In genomic region chr17:27810902-27811557, GRCh38 we compare ENCODE assay signal across 15 cellular contexts. TPM values are rescaled to one million over a fixed set of nuclear protein-coding genes. Genes with fewer than 3 reads are reported as not detected.
DNase-seq lines count a peak whose midpoint lies in the region; ATAC-seq, FAIRE-seq and TF ChIP-seq lines count a peak whose summit lies in the region.
"Had no signal": no experiment of that assay in that cellular context is flagged by ENCODE, and none has a peak within 500 bp of the region (broad histone marks: within the 10 kb centered on the region; RNA-seq: fewer than 3 reads in every experiment).

No MANE protein-coding gene starts in this region.

- CTCF ChIA-PET in GM12878 (lab: Yijun Ruan, JAX), result interaction anchor here (1.1 to 20.6 kb wide), 4 partner anchors 8 to 82 kb away, joined by 5 to 664 read pairs (median 78); partner anchors contain the start of gene LYRM9

- H3K27me3 Mint-ChIP-seq in activated T-cell treated with anti-CD3 and anti-CD28 coated beads, Interleukin-2, amount 50 U/mL, for 24 hours, result no peaks in the 10 kb centered on the region
- peaks cover 8% of the 10 kb centered on the region for H3K27me3 Mint-ChIP-seq in osteocyte (ENCODE audit: unreplicated experiment)

- H3K14ac ChIP-seq in neuronal stem cell (ENCODE audit: low read length), result no peak overlapping the region

- H3K79me1 ChIP-seq in neuronal stem cell (ENCODE audit: low read depth, low read length), result no peaks in the 10 kb centered on the region

- peak overlapping the region; percentile 84 for H3K4me2 ChIP-seq in GM12878 (ENCODE audit: control insufficient read depth, insufficient read depth)
- H3K4me2 ChIP-seq in neuronal stem cell (ENCODE audit: insufficient read depth, low read length, poor library complexity, severe bottlenecking), result no peak overlapping the region

- H3K9ac ChIP-seq in GM12878 (ENCODE audit: control insufficient read depth, insufficient read depth, low read length) (peak overlapping the region; percentile 56), neuronal stem cell (ENCODE audit: low read depth, low read length, poor library complexity) (no peak overlapping the region)
- H3K9ac ChIP-seq: parathyroid adenoma had no signal

- FAIRE-seq in GM12878 (lab: Jason Lieb, UNC), result no peak

- peaks cover 5% of the 10 kb centered on the region for H3K9me3 Mint-ChIP-seq in activated T-cell treated with anti-CD3 and anti-CD28 coated beads, Interleukin-2, amount 50 U/mL, for 24 hours
- H3K9me3 Mint-ChIP-seq in osteocyte (ENCODE audit: unreplicated experiment), result peaks cover 5% of the 10 kb centered on the region
- H3K9me3 Mint-ChIP-seq: memory B cell had no signal

- no peaks in the 10 kb centered on the region; the same call in 1 of the 3 replicates for H3K9me3 ChIP-seq in GM12878 (replicated peaks; ENCODE audit: control insufficient read depth, insufficient read depth, low read length)
- H3K9me3 ChIP-seq in neuronal stem cell (replicated peaks in 1 of 2; ENCODE audit: control insufficient read depth in 2 of 2, insufficient read depth in 1 of 2, low read depth in 1 of 2, low read length in 2 of 2), result peaks cover 0 to 3% of the 10 kb centered on the region in 2 donors
- H3K9me3 ChIP-seq: spleen had no signal

- H2AK5ac ChIP-seq in neuronal stem cell (ENCODE audit: low read depth, low read length), result no peak overlapping the region

- H2BK120ac ChIP-seq in neuronal stem cell (ENCODE audit: low read depth, low read length), result no peak overlapping the region

- in situ Hi-C loops in GM12878 (cut with MboI), result no loop called here
- in situ Hi-C loops in GM13976 (cut with MboI; ENCODE audit: low sequenced_read_pairs, unreplicated experiment), result no loop called here

- H3K4me1 Mint-ChIP-seq in activated T-cell treated with anti-CD3 and anti-CD28 coated beads, Interleukin-2, amount 50 U/mL, for 24 hours (ENCODE audit: low read depth), result peaks cover 45% of the 10 kb centered on the region
- no peaks in the 10 kb centered on the region for H3K4me1 Mint-ChIP-seq in osteocyte (ENCODE audit: unreplicated experiment)

- H3K36me3 Mint-ChIP-seq in activated T-cell treated with anti-CD3 and anti-CD28 coated beads, Interleukin-2, amount 50 U/mL, for 24 hours (ENCODE audit: low read depth), result no peaks in the 10 kb centered on the region
- H3K36me3 Mint-ChIP-seq in osteocyte (ENCODE audit: unreplicated experiment), result no peaks in the 10 kb centered on the region
- H3K36me3 Mint-ChIP-seq: memory B cell had no signal

- ATAC-seq in GM12878, result no peak

- H2BK5ac ChIP-seq in neuronal stem cell (ENCODE audit: low read length), result no peak overlapping the region

- peak overlapping the region; percentile 91 for H3K27ac Mint-ChIP-seq in activated T-cell treated with anti-CD3 and anti-CD28 coated beads, Interleukin-2, amount 50 U/mL, for 24 hours
- H3K27ac Mint-ChIP-seq in osteocyte (ENCODE audit: unreplicated experiment), result no peak overlapping the region
- H3K27ac Mint-ChIP-seq: memory B cell had no signal

- no peaks in the 10 kb centered on the region for H3K79me2 ChIP-seq in GM12878 (ENCODE audit: control insufficient read depth, insufficient read depth, low read length)
- H3K79me2 ChIP-seq: parathyroid adenoma had no signal

- POLR2A ChIA-PET in GM12878 (lab: Charles Lee), result interaction anchor here (1.0 kb wide), 1 partner anchor 74 kb away, joined by 4 read pairs; no protein-coding TSS in a partner anchor

- H4K91ac ChIP-seq in neuronal stem cell (ENCODE audit: low read depth, low read length, poor library complexity), result no peak overlapping the region

- no peak for TF ChIP-seq RAD21 in GM12878 (IDR thresholded peaks at IDR 0.05; ENCODE audit: insufficient read depth, low read depth, low read length)

- TF ChIP-seq CTCF in GM12878 (IDR thresholded peaks at IDR 0.05 in 2 of 3, conservative IDR thresholded peaks at IDR 0.05 in 1 of 3; ENCODE audit: control insufficient read depth in 2 of 3, extremely low read depth in 1 of 3, insufficient read depth in 1 of 3, low read depth in 3 of 3, low read length in 3 of 3) (no peak), GM13976 (IDR thresholded peaks at IDR 0.05; ENCODE audit: borderline replicate concordance, control extremely low read depth, extremely low read depth, insufficient read depth, missing control alignments) (no peak), osteocyte (IDR thresholded peaks at IDR 0.05) (no peak)

- no peak for DNase-seq in activated T-cell treated with anti-CD3 and anti-CD28 coated beads, Interleukin-2, amount 50 U/mL, for 24 hours
- no peak for DNase-seq in activated T-cell treated with anti-CD3 and anti-CD28 coated beads, Interleukin-2, amount 50 U/mL, for 48 hours
- peak; percentile 10 for DNase-seq in NCI-H2227 treated with DMSO at 0.1 percent for 48 hours (lab: John Stamatoyannopoulos, UW)
- no peak for DNase-seq in GM12878 (ENCODE audit: low read depth, low spot score)
- DNase-seq in neuronal stem cell (ENCODE audit: low spot score), result no peak
- DNase-seq in amygdala (lab: John Stamatoyannopoulos, UW), result no peak
- DNase-seq in GM13976 (ENCODE audit: low spot score), result no peak
- DNase-seq in osteocyte (ENCODE audit: extremely low spot score, unreplicated experiment), result no peak
- DNase-seq: COR-L47, Karpas-422, SIG-M5, spleen had no signal

- H3K36me3 ChIP-seq in GM12878 (ENCODE audit: control insufficient read depth in 2 of 2, insufficient read depth in 2 of 2, low read length in 1 of 2) (no peaks in the 10 kb centered on the region), neuronal stem cell (replicated peaks in 1 of 2; ENCODE audit: control insufficient read depth in 2 of 2, insufficient read depth in 2 of 2, low read length in 2 of 2) (no peaks in the 10 kb centered on the region)
- H3K36me3 ChIP-seq: spleen had no signal

- peak overlapping the region; percentile 77 for H2AFZ ChIP-seq in GM12878 (ENCODE audit: control insufficient read depth, low read depth, low read length)
- no peak overlapping the region for H2AFZ ChIP-seq in neuronal stem cell (ENCODE audit: low read length)
- H2AFZ ChIP-seq: parathyroid adenoma had no signal

- no peak overlapping the region for H2BK15ac ChIP-seq in neuronal stem cell (ENCODE audit: low read length)

- no peak overlapping the region for H2BK12ac ChIP-seq in neuronal stem cell (ENCODE audit: low read length)

- H4K20me1 ChIP-seq in GM12878 (ENCODE audit: control insufficient read depth, insufficient read depth), result no peaks in the 10 kb centered on the region

- H4K8ac ChIP-seq in neuronal stem cell (ENCODE audit: low read depth, low read length), result no peak overlapping the region

- no peak overlapping the region for H3K4ac ChIP-seq in neuronal stem cell (ENCODE audit: low read length)

- H3K4me1 ChIP-seq in GM12878 (ENCODE audit: control insufficient read depth, insufficient read depth, low read length) (peaks cover 50% of the 10 kb centered on the region), neuronal stem cell (ENCODE audit: control insufficient read depth in 2 of 2, insufficient read depth in 1 of 2, low read depth in 1 of 2, low read length in 2 of 2) (no peaks in the 10 kb centered on the region)
- H3K4me1 ChIP-seq: parathyroid adenoma had no signal

- BruUV-seq in GM12878 (replicated peaks; lab: Mats Ljungman, UMichigan), result TSS peak; percentile 74

- H3K27me3 ChIP-seq in GM12878 (replicated peaks in 1 of 2; ENCODE audit: control insufficient read depth in 2 of 2, insufficient read depth in 2 of 2, low read length in 1 of 2) (no peaks in the 10 kb centered on the region), neuronal stem cell (ENCODE audit: control insufficient read depth in 3 of 3, insufficient read depth in 3 of 3, low read depth in 1 of 3, low read length in 3 of 3) (peaks cover 0 to 12% (median 0%) of the 10 kb centered on the region in 3 experiments)
- H3K27me3 ChIP-seq: spleen had no signal

- SMC1A ChIA-PET in GM12878 (lab: Charles Lee; ENCODE audit: uncharacterized antibody, unreplicated experiment), result interaction anchor here (6.6 to 11.7 kb wide), 2 partner anchors 47 to 76 kb away, joined by 30 to 457 read pairs; partner anchors contain the start of gene LYRM9

- H3K27ac ChIP-seq in GM12878 (ENCODE audit: control insufficient read depth, insufficient read depth) (peak overlapping the region; percentile 94), neuronal stem cell (replicated peaks; ENCODE audit: low read length) (no peak overlapping the region)
- H3K27ac ChIP-seq: parathyroid adenoma had no signal

- RAD21 ChIA-PET in GM12878 (lab: Charles Lee; ENCODE audit: unreplicated experiment), result interaction anchor here (7.0 to 10.3 kb wide), 2 partner anchors 71 to 80 kb away, joined by 158 to 439 read pairs; partner anchors contain the start of gene LYRM9

- no peak overlapping the region for H3K4me3 ChIP-seq in GM12878
- no peak overlapping the region for H3K4me3 ChIP-seq in neuronal stem cell (ENCODE audit: low read length in 2 of 2)
- H3K4me3 ChIP-seq: spleen had no signal

- TF ChIP-seq POLR2A in GM12878 (IDR thresholded peaks at IDR 0.05; ENCODE audit: low read depth, low read length), result no peak

- WGBS in GM12878 (ENCODE audit: insufficient coverage, insufficient replicate concordance, low lambda C conversion rate, missing lambda C conversion rate), result 89% methylated on average over 10 of the region's 10 CpGs
- WGBS in neuronal stem cell (ENCODE audit: extremely low coverage in 2 of 2, insufficient read length in 2 of 2, insufficient replicate concordance in 1 of 2), 2 donors, result no CpG with 5 or more reads among the region's 10 CpGs

- H3K18ac ChIP-seq in neuronal stem cell (ENCODE audit: low read length), result peak overlapping the region; percentile 82

- H3K4me3 Mint-ChIP-seq in activated T-cell treated with anti-CD3 and anti-CD28 coated beads, Interleukin-2, amount 50 U/mL, for 24 hours, result no peak overlapping the region
- H3K4me3 Mint-ChIP-seq in osteocyte (ENCODE audit: unreplicated experiment), result no peak overlapping the region
- H3K4me3 Mint-ChIP-seq: memory B cell had no signal

- no peak for TF ChIP-seq EP300 in GM12878 (IDR thresholded peaks at IDR 0.05; ENCODE audit: borderline replicate concordance in 1 of 2, control insufficient read depth in 1 of 2, low read depth in 2 of 2, low read length in 2 of 2)

- intact Hi-C loops in GM12878 (cut with micrococcal nuclease; ENCODE audit: unreplicated experiment), result no loop called here

- H3K23ac ChIP-seq in neuronal stem cell (ENCODE audit: low read depth, low read length, poor library complexity), result no peak overlapping the region

RNA-seq across cellular contexts. Expression of gene NOS2, which starts 10.7 kb away (rescaled TPM):
- 0.40 and 0.59 TPM in 2 replicates for total RNA-seq in GM12878 (2013; cell fraction: nucleolus; rRNA removed)
- total RNA-seq in GM12878 (2014; rRNA removed) (not detected in 2 replicates), GM12878 (2014; rRNA removed; fragmentation: Illumina TruSeq; extraction: Trizol) (not detected in 2 replicates), GM12878 (2021) (0.05 and 0.08 TPM in 2 replicates), osteocyte (not detected in 2 replicates)
- not detected for polyA plus RNA-seq in GM12878 (2011; ENCODE audit: low read depth)
- polyA plus RNA-seq in GM12878 (2011; rRNA removed) (0.01 and 0.03 TPM in 2 replicates), GM12878 (2014; fragmentation: Illumina TruSeq; extraction: Trizol) (0.01 and 0.05 TPM in 2 replicates), GM12878 (2014; fragmentation: Nextera tagmentation; extraction: Ambion mirVana) (not detected), GM12878 (2014; rRNA removed) (0.03 TPM in 1 of 2 replicates, not detected in the other), GM12878 (2016; fragmentation: Nextera tagmentation; extraction: Ambion mirVana) (not detected)
- 0.03 and 0.04 TPM in 2 replicates for polyA plus RNA-seq in GM12878 (2011; cell fraction: cytosol; rRNA removed)
- 0.06 and 0.25 TPM in 2 replicates for polyA plus RNA-seq in GM12878 (2011; cell fraction: nucleus; rRNA removed)
- polyA plus RNA-seq in GM12878 (2012), result 0.08 TPM in 1 of 2 replicates, not detected in the other
- polyA minus RNA-seq in GM12878 (2011; rRNA and poly(A)+ RNA removed), result 0.07 and 0.15 TPM in 2 replicates
- polyA minus RNA-seq in GM12878 (2011; cell fraction: cytosol; rRNA and poly(A)+ RNA removed), result not detected in 2 replicates
- 0.12 TPM in 1 of 2 replicates, not detected in the other for polyA minus RNA-seq in GM12878 (2011; cell fraction: nucleus; rRNA and poly(A)+ RNA removed)
- polyA plus RNA-seq in neuronal stem cell (2013, experiment 1 of 2), result 2.5 TPM
- 2.5 TPM for polyA plus RNA-seq in neuronal stem cell (2013, experiment 2 of 2)
- total RNA-seq: fibroblast of villous mesenchyme had no signal
